Comparison of ENCODE assay signal across 27 cellular contexts in genomic region chr12:94280063-94280462, GRCh38.
"Had no signal": no experiment of that assay in that cellular context is flagged by ENCODE, and none has a peak within 500 bp of the region (broad histone marks: within the 10 kb centered on the region; RNA-seq: fewer than 3 reads in every experiment).

No MANE protein-coding gene starts in this region.

- H3K9me3 Mint-ChIP-seq: activated naive CD4-positive, alpha-beta T cell treated with anti-CD3 and anti-CD28 coated beads for 36 hours; activated T-helper 1 cell treated with anti-CD3 and anti-CD28 coated beads, Interleukin-12 subunit alpha, Interleukin-12 subunit beta, Interleukin-2, Interleukin-4 antibody, amounts not matched to agents 30 ng/mL and 10 ng/mL and 1 ng/mL, durations not matched to agents 14 hours and 24 hours and 36 hours; effector memory CD8-positive, alpha-beta T cell; naive thymus-derived CD4-positive, alpha-beta T cell; neural crest cell; stimulated activated effector memory CD8-positive, alpha-beta T cell treated with anti-CD3 and anti-CD28 coated beads, Interleukin-12 subunit alpha, Interleukin-12 subunit beta, amount 100 ng/mL, for 72 hours had no signal

- ATAC-seq: activated CD4-positive, CD25-positive, alpha-beta regulatory T cell treated with anti-CD3 and anti-CD28 coated beads, Interleukin-2, amount 50 U/mL, for 24 hours; effector memory CD8-positive, alpha-beta T cell; gastroesophageal sphincter; left cardiac atrium; naive thymus-derived CD4-positive, alpha-beta T cell; pancreas; psoas muscle; stimulated activated effector memory CD8-positive, alpha-beta T cell treated with anti-CD3 and anti-CD28 coated beads, Interleukin-12 subunit alpha, Interleukin-12 subunit beta, amount 100 ng/mL, for 72 hours had no signal

- H3K4me3 Mint-ChIP-seq: activated naive CD4-positive, alpha-beta T cell treated with anti-CD3 and anti-CD28 coated beads for 36 hours; activated T-helper 1 cell treated with anti-CD3 and anti-CD28 coated beads, Interleukin-12 subunit alpha, Interleukin-12 subunit beta, Interleukin-2, Interleukin-4 antibody, amounts not matched to agents 30 ng/mL and 10 ng/mL and 1 ng/mL, durations not matched to agents 14 hours and 24 hours and 36 hours; effector memory CD8-positive, alpha-beta T cell; naive thymus-derived CD4-positive, alpha-beta T cell; neural crest cell; stimulated activated effector memory CD8-positive, alpha-beta T cell treated with anti-CD3 and anti-CD28 coated beads, Interleukin-12 subunit alpha, Interleukin-12 subunit beta, amount 100 ng/mL, for 72 hours had no signal

- H3K27ac Mint-ChIP-seq: activated naive CD4-positive, alpha-beta T cell treated with anti-CD3 and anti-CD28 coated beads for 36 hours; activated T-helper 1 cell treated with anti-CD3 and anti-CD28 coated beads, Interleukin-12 subunit alpha, Interleukin-12 subunit beta, Interleukin-2, Interleukin-4 antibody, amounts not matched to agents 30 ng/mL and 10 ng/mL and 1 ng/mL, durations not matched to agents 14 hours and 24 hours and 36 hours; stimulated activated effector memory CD8-positive, alpha-beta T cell treated with anti-CD3 and anti-CD28 coated beads, Interleukin-12 subunit alpha, Interleukin-12 subunit beta, amount 100 ng/mL, for 72 hours had no signal

- H3K4me1 Mint-ChIP-seq: neural crest cell had no signal

- H3K27me3 Mint-ChIP-seq: effector memory CD8-positive, alpha-beta T cell; naive thymus-derived CD4-positive, alpha-beta T cell had no signal

- DNase-seq: activated CD4-positive, alpha-beta T cell treated with anti-CD3 and anti-CD28 coated beads for 48 hours; activated CD4-positive, alpha-beta T cell treated with anti-CD3 and anti-CD28 coated beads, Interleukin-2, amount 50 U/mL, for 48 hours; activated CD8-positive, alpha-beta memory T cell treated with anti-CD3 and anti-CD28 coated beads, Interleukin-2, amount 50 U/mL, for 4 hours; activated effector memory CD4-positive, alpha-beta T cell treated with anti-CD3 and anti-CD28 coated beads, Interleukin-2, amount 50 U/mL, for 16 hours; activated naive CD4-positive, alpha-beta T cell treated with anti-CD3 and anti-CD28 coated beads for 36 hours; activated T-cell treated with anti-CD3 and anti-CD28 coated beads, Interleukin-2, amount 50 U/mL, for 1 hour; amniotic stem cell; caudate nucleus; cortex of kidney; effector memory CD8-positive, alpha-beta T cell; left cardiac atrium; mammary epithelial cell; midbrain; naive thymus-derived CD4-positive, alpha-beta T cell; nucleus accumbens; pancreas; psoas muscle; sigmoid colon; small intestine; stimulated activated CD4-positive, alpha-beta T cell treated with anti-CD3 and anti-CD28 coated beads, Interleukin-4, amount 100 ng/mL, for 24 hours; stomach; T-helper 9 cell had no signal
